Comparison of ENCODE assay signal across 1 cellular context in the genomic region with DNA sequence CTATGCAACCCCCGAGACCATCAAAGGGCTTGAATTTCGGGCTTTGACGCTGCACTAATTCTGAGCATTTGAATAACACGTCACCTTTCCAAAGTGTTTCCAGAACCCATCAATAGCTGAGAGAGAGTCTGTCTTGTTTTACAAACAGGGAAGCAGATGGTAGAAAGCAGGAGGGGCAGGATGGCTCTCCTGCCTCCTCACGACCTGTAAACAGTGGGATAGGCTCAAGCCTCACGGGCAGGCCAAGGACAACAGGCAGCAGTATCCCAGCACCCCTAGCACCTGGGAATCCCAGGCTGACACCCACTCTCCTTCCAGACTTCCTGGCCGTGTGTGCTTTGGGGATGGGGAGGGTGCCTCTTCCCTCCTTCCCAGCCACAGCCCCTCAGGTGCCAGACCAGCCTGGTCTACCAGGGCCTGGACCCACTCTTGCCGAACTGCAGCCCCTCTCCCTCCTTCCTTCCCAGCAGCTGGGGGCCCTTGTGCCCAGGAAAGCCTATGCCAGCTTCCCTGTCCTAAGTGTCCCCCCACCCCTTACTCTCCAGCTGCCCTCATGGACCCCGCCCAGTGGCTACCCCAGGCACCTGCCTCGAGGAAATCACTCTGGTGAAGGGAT.
TF ChIP-seq lines count a peak whose summit lies in the region.

No MANE protein-coding gene starts in this region.

TF ChIP-seq in GM23338, 12 proteins besides CTCF, POLR2A, EP300 and RAD21 (continued from another document):
- TF ChIP-seq, protein P1, sequence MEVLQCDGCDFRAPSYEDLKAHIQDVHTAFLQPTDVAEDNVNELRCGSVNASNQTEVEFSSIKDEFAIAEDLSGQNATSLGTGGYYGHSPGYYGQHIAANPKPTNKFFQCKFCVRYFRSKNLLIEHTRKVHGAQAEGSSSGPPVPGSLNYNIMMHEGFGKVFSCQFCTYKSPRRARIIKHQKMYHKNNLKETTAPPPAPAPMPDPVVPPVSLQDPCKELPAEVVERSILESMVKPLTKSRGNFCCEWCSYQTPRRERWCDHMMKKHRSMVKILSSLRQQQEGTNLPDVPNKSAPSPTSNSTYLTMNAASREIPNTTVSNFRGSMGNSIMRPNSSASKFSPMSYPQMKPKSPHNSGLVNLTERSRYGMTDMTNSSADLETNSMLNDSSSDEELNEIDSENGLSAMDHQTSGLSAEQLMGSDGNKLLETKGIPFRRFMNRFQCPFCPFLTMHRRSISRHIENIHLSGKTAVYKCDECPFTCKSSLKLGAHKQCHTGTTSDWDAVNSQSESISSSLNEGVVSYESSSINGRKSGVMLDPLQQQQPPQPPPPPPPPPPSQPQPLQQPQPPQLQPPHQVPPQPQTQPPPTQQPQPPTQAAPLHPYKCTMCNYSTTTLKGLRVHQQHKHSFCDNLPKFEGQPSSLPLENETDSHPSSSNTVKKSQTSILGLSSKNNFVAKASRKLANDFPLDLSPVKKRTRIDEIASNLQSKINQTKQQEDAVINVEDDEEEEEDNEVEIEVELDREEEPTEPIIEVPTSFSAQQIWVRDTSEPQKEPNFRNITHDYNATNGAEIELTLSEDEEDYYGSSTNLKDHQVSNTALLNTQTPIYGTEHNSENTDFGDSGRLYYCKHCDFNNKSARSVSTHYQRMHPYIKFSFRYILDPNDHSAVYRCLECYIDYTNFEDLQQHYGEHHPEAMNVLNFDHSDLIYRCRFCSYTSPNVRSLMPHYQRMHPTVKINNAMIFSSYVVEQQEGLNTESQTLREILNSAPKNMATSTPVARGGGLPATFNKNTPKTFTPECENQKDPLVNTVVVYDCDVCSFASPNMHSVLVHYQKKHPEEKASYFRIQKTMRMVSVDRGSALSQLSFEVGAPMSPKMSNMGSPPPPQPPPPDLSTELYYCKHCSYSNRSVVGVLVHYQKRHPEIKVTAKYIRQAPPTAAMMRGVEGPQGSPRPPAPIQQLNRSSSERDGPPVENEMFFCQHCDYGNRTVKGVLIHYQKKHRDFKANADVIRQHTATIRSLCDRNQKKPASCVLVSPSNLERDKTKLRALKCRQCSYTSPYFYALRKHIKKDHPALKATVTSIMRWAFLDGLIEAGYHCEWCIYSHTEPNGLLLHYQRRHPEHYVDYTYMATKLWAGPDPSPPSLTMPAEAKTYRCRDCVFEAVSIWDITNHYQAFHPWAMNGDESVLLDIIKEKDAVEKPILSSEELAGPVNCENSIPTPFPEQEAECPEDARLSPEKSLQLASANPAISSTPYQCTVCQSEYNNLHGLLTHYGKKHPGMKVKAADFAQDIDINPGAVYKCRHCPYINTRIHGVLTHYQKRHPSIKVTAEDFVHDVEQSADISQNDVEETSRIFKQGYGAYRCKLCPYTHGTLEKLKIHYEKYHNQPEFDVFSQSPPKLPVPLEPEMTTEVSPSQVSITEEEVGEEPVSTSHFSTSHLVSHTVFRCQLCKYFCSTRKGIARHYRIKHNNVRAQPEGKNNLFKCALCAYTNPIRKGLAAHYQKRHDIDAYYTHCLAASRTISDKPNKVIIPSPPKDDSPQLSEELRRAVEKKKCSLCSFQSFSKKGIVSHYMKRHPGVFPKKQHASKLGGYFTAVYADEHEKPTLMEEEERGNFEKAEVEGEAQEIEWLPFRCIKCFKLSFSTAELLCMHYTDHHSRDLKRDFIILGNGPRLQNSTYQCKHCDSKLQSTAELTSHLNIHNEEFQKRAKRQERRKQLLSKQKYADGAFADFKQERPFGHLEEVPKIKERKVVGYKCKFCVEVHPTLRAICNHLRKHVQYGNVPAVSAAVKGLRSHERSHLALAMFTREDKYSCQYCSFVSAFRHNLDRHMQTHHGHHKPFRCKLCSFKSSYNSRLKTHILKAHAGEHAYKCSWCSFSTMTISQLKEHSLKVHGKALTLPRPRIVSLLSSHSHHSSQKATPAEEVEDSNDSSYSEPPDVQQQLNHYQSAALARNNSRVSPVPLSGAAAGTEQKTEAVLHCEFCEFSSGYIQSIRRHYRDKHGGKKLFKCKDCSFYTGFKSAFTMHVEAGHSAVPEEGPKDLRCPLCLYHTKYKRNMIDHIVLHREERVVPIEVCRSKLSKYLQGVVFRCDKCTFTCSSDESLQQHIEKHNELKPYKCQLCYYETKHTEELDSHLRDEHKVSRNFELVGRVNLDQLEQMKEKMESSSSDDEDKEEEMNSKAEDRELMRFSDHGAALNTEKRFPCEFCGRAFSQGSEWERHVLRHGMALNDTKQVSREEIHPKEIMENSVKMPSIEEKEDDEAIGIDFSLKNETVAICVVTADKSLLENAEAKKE (CRISPR knock-in tag; IDR thresholded peaks at IDR 0.05): no peak
- no peak for TF ChIP-seq CREB1 (CRISPR knock-in tag; IDR thresholded peaks at IDR 0.05; ENCODE audit: low read depth)
- TF ChIP-seq STAT1 (IDR thresholded peaks at IDR 0.05; ENCODE audit: unreplicated experiment): no peak
- TF ChIP-seq POLR2AphosphoS5 (IDR thresholded peaks at IDR 0.05; ENCODE audit: low read depth): no peak
- TF ChIP-seq, protein P2, sequence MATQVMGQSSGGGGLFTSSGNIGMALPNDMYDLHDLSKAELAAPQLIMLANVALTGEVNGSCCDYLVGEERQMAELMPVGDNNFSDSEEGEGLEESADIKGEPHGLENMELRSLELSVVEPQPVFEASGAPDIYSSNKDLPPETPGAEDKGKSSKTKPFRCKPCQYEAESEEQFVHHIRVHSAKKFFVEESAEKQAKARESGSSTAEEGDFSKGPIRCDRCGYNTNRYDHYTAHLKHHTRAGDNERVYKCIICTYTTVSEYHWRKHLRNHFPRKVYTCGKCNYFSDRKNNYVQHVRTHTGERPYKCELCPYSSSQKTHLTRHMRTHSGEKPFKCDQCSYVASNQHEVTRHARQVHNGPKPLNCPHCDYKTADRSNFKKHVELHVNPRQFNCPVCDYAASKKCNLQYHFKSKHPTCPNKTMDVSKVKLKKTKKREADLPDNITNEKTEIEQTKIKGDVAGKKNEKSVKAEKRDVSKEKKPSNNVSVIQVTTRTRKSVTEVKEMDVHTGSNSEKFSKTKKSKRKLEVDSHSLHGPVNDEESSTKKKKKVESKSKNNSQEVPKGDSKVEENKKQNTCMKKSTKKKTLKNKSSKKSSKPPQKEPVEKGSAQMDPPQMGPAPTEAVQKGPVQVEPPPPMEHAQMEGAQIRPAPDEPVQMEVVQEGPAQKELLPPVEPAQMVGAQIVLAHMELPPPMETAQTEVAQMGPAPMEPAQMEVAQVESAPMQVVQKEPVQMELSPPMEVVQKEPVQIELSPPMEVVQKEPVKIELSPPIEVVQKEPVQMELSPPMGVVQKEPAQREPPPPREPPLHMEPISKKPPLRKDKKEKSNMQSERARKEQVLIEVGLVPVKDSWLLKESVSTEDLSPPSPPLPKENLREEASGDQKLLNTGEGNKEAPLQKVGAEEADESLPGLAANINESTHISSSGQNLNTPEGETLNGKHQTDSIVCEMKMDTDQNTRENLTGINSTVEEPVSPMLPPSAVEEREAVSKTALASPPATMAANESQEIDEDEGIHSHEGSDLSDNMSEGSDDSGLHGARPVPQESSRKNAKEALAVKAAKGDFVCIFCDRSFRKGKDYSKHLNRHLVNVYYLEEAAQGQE (IDR thresholded peaks at IDR 0.05; ENCODE audit: unreplicated experiment): no peak
- TF ChIP-seq NANOG (IDR thresholded peaks at IDR 0.05; ENCODE audit: borderline replicate concordance): no peak
- no peak for TF ChIP-seq ZNF114 (CRISPR knock-in tag; IDR thresholded peaks at IDR 0.05)
- no peak for TF ChIP-seq EZH2phosphoT487 (IDR thresholded peaks at IDR 0.05; ENCODE audit: unreplicated experiment)
- no peak for TF ChIP-seq JUNB (IDR thresholded peaks at IDR 0.05; ENCODE audit: unreplicated experiment)
